In genomic region chr7:38630720-38631673, GRCh38 we compare ENCODE assay signal across 9 cellular contexts. TPM values are rescaled to one million over a fixed set of nuclear protein-coding genes. Genes with fewer than 3 reads are reported as not detected.
DNase-seq lines count a peak whose midpoint lies in the region; ATAC-seq and TF ChIP-seq lines count a peak whose summit lies in the region.
"Had no signal": no experiment of that assay in that cellular context is flagged by ENCODE, and none has a peak within 500 bp of the region (broad histone marks: within the 10 kb centered on the region; RNA-seq: fewer than 3 reads in every experiment).

AMPH (minus strand) TSS chr7:38631373; CDS start chr7:38631351, 22 bp downstream.

- no peak for TF ChIP-seq RAD21 in liver (IDR thresholded peaks at IDR 0.05)

- ATAC-seq in HG02884 (IDR thresholded peaks at IDR 0.05; ENCODE audit: unreplicated experiment): no peak
- ATAC-seq in HG02623 (IDR thresholded peaks at IDR 0.05; ENCODE audit: unreplicated experiment): no peak

- POLR2A ChIA-PET in activated CD4-positive, alpha-beta T cell treated with anti-CD3 and anti-CD28 coated beads, Interleukin-2, amount 10 ng/mL, durations not matched to agents 7 days and 5 days (lab: Charles Lee): no interaction called here

- DNase-seq in activated CD4-positive, alpha-beta T cell treated with anti-CD3 and anti-CD28 coated beads, Interleukin-2, amount 10 ng/mL, durations not matched to agents 7 days and 5 days: no peak
- no peak for DNase-seq in activated CD4-positive, alpha-beta T cell treated with anti-CD3 and anti-CD28 coated beads, Interleukin-2, amount 50 U/mL, for 1 hour
- no peak for DNase-seq in SK-N-MC (ENCODE audit: low read depth, low spot score)
- DNase-seq in ecto neural progenitor cell (ENCODE audit: low spot score): peak; percentile 90
- peak; percentile 22 for DNase-seq in stimulated activated CD4-positive, alpha-beta T cell treated with anti-CD3 and anti-CD28 coated beads, Interleukin-4, amount 100 ng/mL, for 1 hour
- DNase-seq: CD4-positive, CD25-positive, alpha-beta regulatory T cell had no signal

- 2% methylated on average over 105 of the region's 105 CpGs for WGBS in liver

- H3K36me3 ChIP-seq in SK-N-MC (ENCODE audit: insufficient read depth, low read length): no peaks in the 10 kb centered on the region
- no peaks in the 10 kb centered on the region for H3K36me3 ChIP-seq in liver (ENCODE audit: control insufficient read depth in 4 of 4, insufficient read depth in 3 of 4, low read depth in 1 of 4, low read length in 3 of 4)

- H3K27ac Mint-ChIP-seq in activated CD4-positive, alpha-beta T cell treated with anti-CD3 and anti-CD28 coated beads, Interleukin-2, amount 10 ng/mL, durations not matched to agents 7 days and 5 days: no peak within 1 kb of the TSS

- H3K9me3 Mint-ChIP-seq in activated CD4-positive, alpha-beta T cell treated with anti-CD3 and anti-CD28 coated beads, Interleukin-2, amount 10 ng/mL, durations not matched to agents 7 days and 5 days: no peaks in the 10 kb centered on the region

- peaks cover 0 to 13% (median 8%) of the 10 kb centered on the region in 4 donors for H3K27me3 ChIP-seq in liver (ENCODE audit: control insufficient read depth in 4 of 4, insufficient read depth in 4 of 4, low read length in 3 of 4)

- H3K27ac ChIP-seq in SK-N-MC (no peak within 1 kb of the TSS), liver (ENCODE audit: low read depth in 1 of 2, low read length in 2 of 2) (no peak within 1 kb of the TSS)

- CTCF ChIA-PET in activated CD4-positive, alpha-beta T cell treated with anti-CD3 and anti-CD28 coated beads, Interleukin-2, amount 10 ng/mL, durations not matched to agents 7 days and 5 days (lab: Charles Lee): no interaction called here

- H3K36me3 Mint-ChIP-seq in activated CD4-positive, alpha-beta T cell treated with anti-CD3 and anti-CD28 coated beads, Interleukin-2, amount 10 ng/mL, durations not matched to agents 7 days and 5 days (ENCODE audit: low read depth): no peaks in the 10 kb centered on the region
- H3K36me3 Mint-ChIP-seq: CD4-positive, CD25-positive, alpha-beta regulatory T cell had no signal

- H3K9ac ChIP-seq in SK-N-MC (ENCODE audit: insufficient read length) (no peak within 1 kb of the TSS), liver (ENCODE audit: low read depth in 1 of 2, low read length in 2 of 2) (no peak within 1 kb of the TSS)

- H3K9me3 ChIP-seq in SK-N-MC (ENCODE audit: low read depth, low read length): no peaks in the 10 kb centered on the region
- no peaks in the 10 kb centered on the region for H3K9me3 ChIP-seq in liver (ENCODE audit: control insufficient read depth in 4 of 4, low read length in 3 of 4)

- TF ChIP-seq CTCF in liver (IDR thresholded peaks at IDR 0.05; ENCODE audit: low read depth, low read length, missing input control): no peak

- H3K4me3 Mint-ChIP-seq in activated CD4-positive, alpha-beta T cell treated with anti-CD3 and anti-CD28 coated beads, Interleukin-2, amount 10 ng/mL, durations not matched to agents 7 days and 5 days: peak within 1 kb of the TSS; percentile 59

- peaks cover 4% of the 10 kb centered on the region for H3K4me1 Mint-ChIP-seq in activated CD4-positive, alpha-beta T cell treated with anti-CD3 and anti-CD28 coated beads, Interleukin-2, amount 10 ng/mL, durations not matched to agents 7 days and 5 days

- H3K4me3 ChIP-seq in SK-N-MC: peak within 1 kb of the TSS; percentile 64
- peak within 1 kb of the TSS in 2 of 3 donors; percentile 11 to 54 for H3K4me3 ChIP-seq in liver (ENCODE audit: low read depth in 1 of 3, low read length in 3 of 3)

- H3K27me3 Mint-ChIP-seq in activated CD4-positive, alpha-beta T cell treated with anti-CD3 and anti-CD28 coated beads, Interleukin-2, amount 10 ng/mL, durations not matched to agents 7 days and 5 days: peaks cover 56% of the 10 kb centered on the region

- peaks cover 0 to 8% (median 4%) of the 10 kb centered on the region in 4 donors for H3K4me1 ChIP-seq in liver (ENCODE audit: control insufficient read depth in 4 of 4, insufficient read depth in 4 of 4, low read length in 3 of 4)

TF ChIP-seq in liver, 16 proteins besides CTCF, POLR2A, EP300 and RAD21:
- TF ChIP-seq RXRA (IDR thresholded peaks at IDR 0.05): no peak
- no peak for TF ChIP-seq SP1 (IDR thresholded peaks at IDR 0.05)
- no peak for TF ChIP-seq HNF4A (conservative IDR thresholded peaks at IDR 0.05)
- no peak for TF ChIP-seq FOXA1 (IDR thresholded peaks at IDR 0.05)
- no peak for TF ChIP-seq MAX (IDR thresholded peaks at IDR 0.05)
- TF ChIP-seq HNF4G (IDR thresholded peaks at IDR 0.05): no peak
- no peak for TF ChIP-seq TAF1 (conservative IDR thresholded peaks at IDR 0.05)
- TF ChIP-seq ATF3 (IDR thresholded peaks at IDR 0.05): no peak
- TF ChIP-seq EGR1 (IDR thresholded peaks at IDR 0.05; ENCODE audit: low read depth in 2 of 2): no peak
- no peak for TF ChIP-seq JUND (IDR thresholded peaks at IDR 0.05)
- TF ChIP-seq FOXA2 (IDR thresholded peaks at IDR 0.05): no peak
- no peak for TF ChIP-seq GABPA (IDR thresholded peaks at IDR 0.05 in 1 of 2, conservative IDR thresholded peaks at IDR 0.05 in 1 of 2)
- no peak for TF ChIP-seq REST (IDR thresholded peaks at IDR 0.05)
- TF ChIP-seq ZBTB33 (IDR thresholded peaks at IDR 0.05): no peak
- TF ChIP-seq NR2F2 (IDR thresholded peaks at IDR 0.05): no peak
- no peak for TF ChIP-seq YY1 (IDR thresholded peaks at IDR 0.05)
TF ChIP-seq in liver: peak in this region for 0.

RNA-seq across cellular contexts. Expression of gene AMPH, which starts in this region (rescaled TPM):
- total RNA-seq in activated CD4-positive, alpha-beta T cell treated with anti-CD3 and anti-CD28 coated beads, Interleukin-2, amount 10 ng/mL, durations not matched to agents 7 days and 5 days: under 1 TPM in 1 of 2 experiments, not detected in 1; 0.23 TPM
- under 1 TPM; 0.19 to 0.25 TPM for total RNA-seq in liver
- under 1 TPM; 0.13 to 0.22 TPM for polyA plus RNA-seq in liver
- total RNA-seq: CD4-positive, CD25-positive, alpha-beta regulatory T cell had no signal

Comparison
In these comparisons a context has a peak if more than half of its experiments do, and no peak if none do; other contexts are left out.
1. DNase-seq: peak in ecto neural progenitor cell (single experiment) and stimulated activated CD4-positive, alpha-beta T cell treated with anti-CD3 and anti-CD28 coated beads, Interleukin-4, amount 100 ng/mL, for 1 hour (single experiment); none in activated CD4-positive, alpha-beta T cell treated with anti-CD3 and anti-CD28 coated beads, Interleukin-2, amount 10 ng/mL, durations not matched to agents 7 days and 5 days (single experiment), activated CD4-positive, alpha-beta T cell treated with anti-CD3 and anti-CD28 coated beads, Interleukin-2, amount 50 U/mL, for 1 hour (single experiment) and SK-N-MC (single experiment).